In genomic region chr3:41029356-41029755, GRCh38 we compare ENCODE assay signal across 23 cellular contexts.
"Had no signal": no experiment of that assay in that cellular context is flagged by ENCODE, and none has a peak within 500 bp of the region (broad histone marks: within the 10 kb centered on the region; RNA-seq: fewer than 3 reads in every experiment).

No MANE protein-coding gene starts in this region.

- H3K36me3 ChIP-seq: esophagus squamous epithelium, gastrocnemius medialis, lower lobe of right lung, ovary, right lobe of liver, suprapubic skin, transverse colon, vagina had no signal

- ATAC-seq: effector memory CD8-positive, alpha-beta T cell; gastrocnemius medialis; left ventricle myocardium superior; lower lobe of right lung; naive thymus-derived CD8-positive, alpha-beta T cell; right lobe of liver; stimulated activated naive CD8-positive, alpha-beta T cell treated with anti-CD3 and anti-CD28 coated beads, Interleukin-15, amount 100 ng/mL, for 72 hours had no signal

- H3K27ac ChIP-seq: coronary artery, esophagus squamous epithelium, gastrocnemius medialis, lower lobe of right lung, ovary, right lobe of liver, suprapubic skin, transverse colon, vagina had no signal

- H3K9me3 Mint-ChIP-seq: effector memory CD8-positive, alpha-beta T cell; naive thymus-derived CD8-positive, alpha-beta T cell; stimulated activated naive CD8-positive, alpha-beta T cell treated with anti-CD3 and anti-CD28 coated beads, Interleukin-15, amount 100 ng/mL, for 72 hours had no signal

- H3K9me3 ChIP-seq: esophagus squamous epithelium, gastrocnemius medialis, lower lobe of right lung, ovary, right lobe of liver, suprapubic skin, transverse colon, vagina had no signal

- H3K27me3 ChIP-seq: esophagus squamous epithelium, gastrocnemius medialis, ovary, right lobe of liver, transverse colon, vagina had no signal

- H3K4me3 ChIP-seq: coronary artery, esophagus squamous epithelium, gastrocnemius medialis, lower lobe of right lung, ovary, right lobe of liver, smooth muscle cell, suprapubic skin, transverse colon, vagina had no signal

- DNase-seq: effector memory CD8-positive, alpha-beta T cell; erythroblast; esophagus squamous epithelium; gastrocnemius medialis; head of caudate nucleus; left ventricle myocardium superior; lower lobe of right lung; naive thymus-derived CD8-positive, alpha-beta T cell; nephron progenitor cell; occipital lobe; right lobe of liver; stimulated activated CD4-positive, alpha-beta T cell treated with anti-CD3 and anti-CD28 coated beads, Interleukin-12 subunit alpha, Interleukin-12 subunit beta, amount 100 ng/mL, for 4 hours; stimulated activated CD4-positive, alpha-beta T cell treated with anti-CD3 and anti-CD28 coated beads, Interleukin-1b, Interleukin-23, amount 100 ng/mL, for 48 hours; stimulated activated CD4-positive, alpha-beta T cell treated with anti-CD3 and anti-CD28 coated beads, Interleukin-4, amount 100 ng/mL, for 1 hour; stimulated activated CD8-positive, alpha-beta memory T cell treated with anti-CD3 and anti-CD28 coated beads, Interleukin-4, amount 100 ng/mL, for 48 hours; stimulated activated naive CD4-positive, alpha-beta T cell; stimulated activated naive CD8-positive, alpha-beta T cell treated with anti-CD3 and anti-CD28 coated beads, Interleukin-15, amount 100 ng/mL, for 72 hours; transverse colon had no signal

- H3K4me2 ChIP-seq: smooth muscle cell had no signal

- H3K27ac Mint-ChIP-seq: effector memory CD8-positive, alpha-beta T cell; naive thymus-derived CD8-positive, alpha-beta T cell; nephron progenitor cell had no signal

- H3K36me3 Mint-ChIP-seq: naive thymus-derived CD8-positive, alpha-beta T cell had no signal

- H3K4me1 Mint-ChIP-seq: naive thymus-derived CD8-positive, alpha-beta T cell; stimulated activated naive CD8-positive, alpha-beta T cell treated with anti-CD3 and anti-CD28 coated beads, Interleukin-15, amount 100 ng/mL, for 72 hours had no signal

- H3K4me3 Mint-ChIP-seq: effector memory CD8-positive, alpha-beta T cell; naive thymus-derived CD8-positive, alpha-beta T cell; nephron progenitor cell; stimulated activated naive CD8-positive, alpha-beta T cell treated with anti-CD3 and anti-CD28 coated beads, Interleukin-15, amount 100 ng/mL, for 72 hours had no signal
